Comparison of ENCODE assay signal across 1 cellular context in genomic region chr21:32727728-32728454, GRCh38.
TF ChIP-seq lines count a peak whose summit lies in the region.

TSS of gene SYNJ1 (minus strand) at chr21:32728013. CDS start at chr21:32726895, 1,118 bp downstream.

TF ChIP-seq in HepG2, 621 proteins besides CTCF, POLR2A, EP300 and RAD21 (continued from another document and continues in another):
- TF ChIP-seq ZNF850 (CRISPR knock-in tag; conservative IDR thresholded peaks at IDR 0.05) (peak; percentile 95), NBN (conservative IDR thresholded peaks at IDR 0.05) (no peak), ZMYM2 (CRISPR knock-in tag; IDR thresholded peaks at IDR 0.05) (no peak), CSRNP1 (CRISPR knock-in tag; IDR thresholded peaks at IDR 0.05) (no peak; the same call in 1 of the 2 replicates), ZFP62 (CRISPR knock-in tag; IDR thresholded peaks at IDR 0.05) (no peak), ZNF878 (CRISPR knock-in tag; IDR thresholded peaks at IDR 0.05) (peak; percentile 79), RBM39 (IDR thresholded peaks at IDR 0.05; ENCODE audit: low read depth, low read length, poor library complexity, severe bottlenecking) (peak; percentile 71), SMYD3 (CRISPR knock-in tag; IDR thresholded peaks at IDR 0.05) (no peak), ZNF598 (CRISPR knock-in tag; IDR thresholded peaks at IDR 0.05; ENCODE audit: borderline replicate concordance) (peak; percentile 84; the same call in 1 of the 2 replicates), ZNF7 (CRISPR knock-in tag; IDR thresholded peaks at IDR 0.05) (0 out of 2 replicates have a peak, but pooled peaks have one; percentile 14), ZNF225 (CRISPR knock-in tag; IDR thresholded peaks at IDR 0.05) (no peak; the same call in 1 of the 2 replicates), ZNF777 (CRISPR knock-in tag; IDR thresholded peaks at IDR 0.05) (peak; percentile 80), SP2 (CRISPR knock-in tag; IDR thresholded peaks at IDR 0.05) (peak; percentile 83), MATR3 (CRISPR knock-in tag; IDR thresholded peaks at IDR 0.05) (no peak), SRY (CRISPR knock-in tag; IDR thresholded peaks at IDR 0.05) (peak; percentile 77; the same call in 1 of the 2 replicates), HNF4G (IDR thresholded peaks at IDR 0.05; ENCODE audit: borderline replicate concordance, low read depth, low read length) (no peak), HNF4G (CRISPR knock-in tag; IDR thresholded peaks at IDR 0.05; ENCODE audit: borderline replicate concordance, low read depth) (no peak), SP140L (CRISPR knock-in tag; IDR thresholded peaks at IDR 0.05; ENCODE audit: borderline replicate concordance) (peak; percentile 60; the same call in 1 of the 2 replicates), ADNP (CRISPR knock-in tag; IDR thresholded peaks at IDR 0.05) (no peak), POLR2AphosphoS5 (IDR thresholded peaks at IDR 0.05; ENCODE audit: low read depth, low read length) (peak; percentile 86), FOSL2 (CRISPR knock-in tag; IDR thresholded peaks at IDR 0.05) (0 out of 2 replicates have a peak, but pooled peaks have one; percentile 29), ZNF256 (CRISPR knock-in tag; conservative IDR thresholded peaks at IDR 0.05) (no peak; the same call in 1 of the 2 replicates), HIVEP1 (CRISPR knock-in tag; IDR thresholded peaks at IDR 0.05) (no peak), ZNF333 (CRISPR knock-in tag; IDR thresholded peaks at IDR 0.05; ENCODE audit: borderline replicate concordance) (no peak), GMEB2 (CRISPR knock-in tag; IDR thresholded peaks at IDR 0.05; ENCODE audit: low read depth) (no peak), MIER2 (CRISPR knock-in tag; IDR thresholded peaks at IDR 0.05) (no peak; the same call in none of the 2 replicates), SUZ12 (IDR thresholded peaks at IDR 0.05; ENCODE audit: low read depth, low read length) (no peak), NFKBIZ (CRISPR knock-in tag; IDR thresholded peaks at IDR 0.05) (0 out of 2 replicates have a peak, but pooled peaks have one; percentile 59), ZNF616 (CRISPR knock-in tag; IDR thresholded peaks at IDR 0.05; ENCODE audit: low read depth) (no peak), NFIB (CRISPR knock-in tag; IDR thresholded peaks at IDR 0.05; ENCODE audit: borderline replicate concordance) (no peak), GATA4 (IDR thresholded peaks at IDR 0.05; ENCODE audit: borderline replicate concordance, low read depth) (0 out of 2 replicates have a peak, but pooled peaks have one; percentile 25), PLRG1 (conservative IDR thresholded peaks at IDR 0.05) (no peak), KLF12 (CRISPR knock-in tag; IDR thresholded peaks at IDR 0.05; ENCODE audit: borderline replicate concordance) (no peak), ZSCAN5A (CRISPR knock-in tag; IDR thresholded peaks at IDR 0.05; ENCODE audit: borderline replicate concordance) (no peak), ZNF549 (CRISPR knock-in tag; IDR thresholded peaks at IDR 0.05) (no peak), SAFB2 (CRISPR knock-in tag; IDR thresholded peaks at IDR 0.05; ENCODE audit: borderline replicate concordance, low read depth) (peak; percentile 84), NCOA1 (CRISPR knock-in tag; IDR thresholded peaks at IDR 0.05) (no peak), ZNF232 (CRISPR knock-in tag; IDR thresholded peaks at IDR 0.05; ENCODE audit: borderline replicate concordance) (peak; percentile 91; the same call in 1 of the 2 replicates), ZBTB3 (CRISPR knock-in tag; IDR thresholded peaks at IDR 0.05; ENCODE audit: borderline replicate concordance, low read depth) (no peak; the same call in 1 of the 2 replicates), ZNF567 (CRISPR knock-in tag; IDR thresholded peaks at IDR 0.05; ENCODE audit: borderline replicate concordance) (0 out of 2 replicates have a peak, but pooled peaks have one; percentile 52), ZNF224 (CRISPR knock-in tag; IDR thresholded peaks at IDR 0.05) (0 out of 2 replicates have a peak, but pooled peaks have one; percentile 71), ZNF280B (CRISPR knock-in tag; IDR thresholded peaks at IDR 0.05; ENCODE audit: borderline replicate concordance) (peak; percentile 42; the same call in 1 of the 2 replicates), ZNF564 (CRISPR knock-in tag; IDR thresholded peaks at IDR 0.05) (no peak), ZSCAN30 (CRISPR knock-in tag; IDR thresholded peaks at IDR 0.05) (0 out of 2 replicates have a peak, but pooled peaks have one; percentile 88), HNRNPLL (IDR thresholded peaks at IDR 0.05; ENCODE audit: low read depth, low read length, poor library complexity, severe bottlenecking) (peak; percentile 86), ESRRA (CRISPR knock-in tag; IDR thresholded peaks at IDR 0.05; ENCODE audit: low read depth) (0 out of 2 replicates have a peak, but pooled peaks have one; percentile 27), HOXA3 (CRISPR knock-in tag; IDR thresholded peaks at IDR 0.05) (peak; percentile 87), ZNF12 (CRISPR knock-in tag; IDR thresholded peaks at IDR 0.05) (peak; percentile 61; the same call in 1 of the 2 replicates), SOX13 (IDR thresholded peaks at IDR 0.05) (no peak), SOX13 (CRISPR knock-in tag; conservative IDR thresholded peaks at IDR 0.05 in 1 of 2, IDR thresholded peaks at IDR 0.05 in 1 of 2) (no peak; a peak in 1 of 4 replicates), ZNF318 (CRISPR knock-in tag; IDR thresholded peaks at IDR 0.05) (no peak), KAT7 (CRISPR knock-in tag; IDR thresholded peaks at IDR 0.05; ENCODE audit: borderline replicate concordance) (peak; percentile 76; the same call in 1 of the 2 replicates), ATF2 (CRISPR knock-in tag; IDR thresholded peaks at IDR 0.05) (peak; percentile 66), POLR2G (IDR thresholded peaks at IDR 0.05; ENCODE audit: low read depth, low read length) (peak; percentile 88), ZNF251 (CRISPR knock-in tag; IDR thresholded peaks at IDR 0.05) (0 out of 2 replicates have a peak, but pooled peaks have one; percentile 55), HES4 (CRISPR knock-in tag; IDR thresholded peaks at IDR 0.05; ENCODE audit: borderline replicate concordance) (peak; percentile 89; the same call in 1 of the 2 replicates), ZNF496 (CRISPR knock-in tag; IDR thresholded peaks at IDR 0.05; ENCODE audit: insufficient replicate concordance) (no peak)
